ENCODE assay signal across 8 cellular contexts in genomic region chr3:48301814-48302194, GRCh38. TPM values are rescaled to one million over a fixed set of nuclear protein-coding genes. Genes with fewer than 3 reads are reported as not detected.
DNase-seq lines count a peak whose midpoint lies in the region; ATAC-seq and TF ChIP-seq lines count a peak whose summit lies in the region.

No MANE protein-coding gene starts in this region.

- no peak for TF ChIP-seq EP300 in upper lobe of left lung (IDR thresholded peaks at IDR 0.05)

- H3K36me3 ChIP-seq in endocrine pancreas (ENCODE audit: control insufficient read depth, insufficient read depth, low read length) (no peaks in the 10 kb centered on the region), upper lobe of left lung (peaks cover 0 to 14% (median 5%) of the 10 kb centered on the region in 4 donors)

- POLR2A ChIA-PET in RWPE1 (lab: Yijun Ruan, JAX; ENCODE audit: low non-redundant PET) = interaction anchor here (0.8 kb wide), 1 partner anchor 132 kb away, joined by 4 read pairs; no protein-coding TSS in a partner anchor

- H3K27ac Mint-ChIP-seq in HFFc6 (peak overlapping the region; percentile 86), mesothelial cell of epicardium (peak overlapping the region; percentile 75)

- H3K4me3 ChIP-seq in endocrine pancreas (ENCODE audit: control insufficient read depth, insufficient read depth, low read length) (peak overlapping the region; percentile 89), upper lobe of left lung (peak overlapping the region; percentile 45 to 92 (median 84))

- H3K36me3 Mint-ChIP-seq in HFFc6 (ENCODE audit: low read depth) (peaks cover 23% of the 10 kb centered on the region), mesothelial cell of epicardium (peaks cover 24% of the 10 kb centered on the region)

- H3K4me3 Mint-ChIP-seq in HFFc6 = peak overlapping the region; percentile 96
- H3K4me3 Mint-ChIP-seq in mesothelial cell of epicardium = peak overlapping the region; percentile 87

- CTCF ChIA-PET in RWPE1 (lab: Yijun Ruan, JAX) = no interaction called here

- H3K27ac ChIP-seq in RWPE1 (peak overlapping the region; percentile 95), upper lobe of left lung (peak overlapping the region; percentile 94 to 98 (median 94))

- 13 to 16% methylated on average over 11 of the region's 11 CpGs for WGBS in upper lobe of left lung, 2 donors

- TF ChIP-seq CTCF in HFFc6 (IDR thresholded peaks at IDR 0.05) (no peak), RWPE1 (conservative IDR thresholded peaks at IDR 0.05; ENCODE audit: low read depth) (no peak), mesothelial cell of epicardium (IDR thresholded peaks at IDR 0.05; ENCODE audit: unreplicated experiment) (no peak), upper lobe of left lung (IDR thresholded peaks at IDR 0.05) (no peak)

- H3K9me3 Mint-ChIP-seq in HFFc6 (peaks cover 5% of the 10 kb centered on the region), mesothelial cell of epicardium (peaks cover 29% of the 10 kb centered on the region)

- H3K27me3 ChIP-seq in endocrine pancreas (ENCODE audit: control insufficient read depth, insufficient read depth, low read length) (no peaks in the 10 kb centered on the region), upper lobe of left lung (no peaks in the 10 kb centered on the region)

- no peak for TF ChIP-seq POLR2A in upper lobe of left lung (IDR thresholded peaks at IDR 0.05)

- peak; percentile 2 for DNase-seq in GF-D8 (lab: John Stamatoyannopoulos, UW)
- DNase-seq in HFFc6 = no peak
- peak; percentile 63 for DNase-seq in RWPE1 (ENCODE audit: low spot score)
- no peak for DNase-seq in mesothelial cell of epicardium (ENCODE audit: low spot score in 2 of 2, unreplicated experiment in 2 of 2)
- DNase-seq in upper lobe of left lung = peak in 1 of 2 donors; percentile 43

- ATAC-seq in upper lobe of left lung (ENCODE audit: low FRiP score in 2 of 2) (peak; percentile 18 to 41), GM18868 (IDR thresholded peaks at IDR 0.05; ENCODE audit: unreplicated experiment) (no peak), GM19328 (IDR thresholded peaks at IDR 0.05; ENCODE audit: unreplicated experiment) (no peak)

- H3K27me3 Mint-ChIP-seq in HFFc6 (ENCODE audit: insufficient read depth) (peaks cover 2% of the 10 kb centered on the region), mesothelial cell of epicardium (ENCODE audit: low read depth) (peaks cover 13% of the 10 kb centered on the region)

- H3K4me1 ChIP-seq in endocrine pancreas (ENCODE audit: control insufficient read depth, insufficient read depth, low read length) = no peaks in the 10 kb centered on the region
- peaks cover 16 to 35% (median 25%) of the 10 kb centered on the region in 4 donors for H3K4me1 ChIP-seq in upper lobe of left lung

- peaks cover 23% of the 10 kb centered on the region for H3K4me1 Mint-ChIP-seq in HFFc6 (ENCODE audit: low read depth)
- peaks cover 16% of the 10 kb centered on the region for H3K4me1 Mint-ChIP-seq in mesothelial cell of epicardium

- peak overlapping the region; percentile 74 for H3K9ac ChIP-seq in endocrine pancreas (ENCODE audit: control insufficient read depth, insufficient read depth, low read length)

- H3K9me3 ChIP-seq in endocrine pancreas (ENCODE audit: control insufficient read depth, low read length) (no peaks in the 10 kb centered on the region), upper lobe of left lung (no peaks in the 10 kb centered on the region)

RNA-seq across cellular contexts. Expression of gene NME6, which starts 0.6 kb away (rescaled TPM):
- 10 to 100 TPM; 18.7 to 25.9 (median 21.4) TPM for total RNA-seq in HFFc6 (2021; fragmentation: NEBNext Ultra II Directional; extraction: Animal tissue kit (Norgen Biotek cat#: 25700))
- 27.2 to 28.6 TPM (median 27.8 TPM) in 3 replicates for total RNA-seq in mesothelial cell of epicardium
- 10 to 100 TPM; 26.5 to 37.7 (median 31.4) TPM for total RNA-seq in upper lobe of left lung

RNA-seq across cellular contexts. Expression of gene SPINK8, which starts 31.7 kb away (rescaled TPM):
- not detected for total RNA-seq in HFFc6 (2021; fragmentation: NEBNext Ultra II Directional; extraction: Animal tissue kit (Norgen Biotek cat#: 25700))
- total RNA-seq in mesothelial cell of epicardium = not detected in 3 replicates
- not detected for total RNA-seq in upper lobe of left lung

Comparison
In these comparisons a context has a peak if more than half of its experiments do, and no peak if none do; other contexts are left out.
1. DNase-seq: peak in GF-D8 (single experiment) and RWPE1 (single experiment); none in HFFc6 (single experiment) and mesothelial cell of epicardium (0 of 2).
2. ATAC-seq: peak in upper lobe of left lung (2 of 2); none in GM18868 (single experiment) and GM19328 (single experiment).